1 cellular context compared by ENCODE assay signal in genomic region chr6:138979813-138980668, GRCh38.
TF ChIP-seq lines count a peak whose summit lies in the region.

No MANE protein-coding gene starts in this region.

TF ChIP-seq in GM12878, 131 proteins besides CTCF, POLR2A, EP300 and RAD21 (continued from another document and continues in another):
- no peak for TF ChIP-seq PRDM15 (CRISPR knock-in tag; IDR thresholded peaks at IDR 0.05)
- no peak for TF ChIP-seq NR2F1 (conservative IDR thresholded peaks at IDR 0.05)
- TF ChIP-seq SKIL (IDR thresholded peaks at IDR 0.05; ENCODE audit: low read depth, poor library complexity, severe bottlenecking): no peak
- TF ChIP-seq RBBP5 (conservative IDR thresholded peaks at IDR 0.05): no peak
- TF ChIP-seq CHD1 (IDR thresholded peaks at IDR 0.05; ENCODE audit: low read depth, low read length): no peak
- TF ChIP-seq CEBPB (IDR thresholded peaks at IDR 0.05; ENCODE audit: borderline replicate concordance in 1 of 2, low read depth in 2 of 2, low read length in 2 of 2): no peak
- TF ChIP-seq ZNF274 (IDR thresholded peaks at IDR 0.05; ENCODE audit: insufficient read depth, insufficient read length): no peak
- no peak for TF ChIP-seq EGR1 (IDR thresholded peaks at IDR 0.05; ENCODE audit: borderline replicate concordance in 1 of 2, low read depth in 2 of 2, low read length in 2 of 2)
- 0 out of 2 replicates have a peak, but pooled peaks have one; percentile 43 for TF ChIP-seq NBN (IDR thresholded peaks at IDR 0.05)
- TF ChIP-seq SP1 (IDR thresholded peaks at IDR 0.05; ENCODE audit: low read depth, low read length): no peak
- TF ChIP-seq, protein P1, sequence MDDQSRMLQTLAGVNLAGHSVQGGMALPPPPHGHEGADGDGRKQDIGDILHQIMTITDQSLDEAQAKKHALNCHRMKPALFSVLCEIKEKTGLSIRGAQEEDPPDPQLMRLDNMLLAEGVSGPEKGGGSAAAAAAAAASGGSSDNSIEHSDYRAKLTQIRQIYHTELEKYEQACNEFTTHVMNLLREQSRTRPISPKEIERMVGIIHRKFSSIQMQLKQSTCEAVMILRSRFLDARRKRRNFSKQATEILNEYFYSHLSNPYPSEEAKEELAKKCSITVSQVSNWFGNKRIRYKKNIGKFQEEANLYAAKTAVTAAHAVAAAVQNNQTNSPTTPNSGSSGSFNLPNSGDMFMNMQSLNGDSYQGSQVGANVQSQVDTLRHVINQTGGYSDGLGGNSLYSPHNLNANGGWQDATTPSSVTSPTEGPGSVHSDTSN (IDR thresholded peaks at IDR 0.05; ENCODE audit: insufficient replicate concordance, low read depth, low read length): no peak
- no peak for TF ChIP-seq ZNF207 (IDR thresholded peaks at IDR 0.05; ENCODE audit: borderline replicate concordance)
- TF ChIP-seq JUND (IDR thresholded peaks at IDR 0.05; ENCODE audit: low read depth, low read length): no peak
- TF ChIP-seq BCL3 (IDR thresholded peaks at IDR 0.05; ENCODE audit: borderline replicate concordance, insufficient read depth, low read depth, low read length, poor library complexity, severe bottlenecking): peak; percentile 18
- TF ChIP-seq CBX3 (IDR thresholded peaks at IDR 0.05; ENCODE audit: borderline replicate concordance, low read depth): no peak
- TF ChIP-seq POLR2AphosphoS5 (IDR thresholded peaks at IDR 0.05; ENCODE audit: low read length): no peak
- TF ChIP-seq MXI1 (IDR thresholded peaks at IDR 0.05; ENCODE audit: low read depth, low read length): no peak
- TF ChIP-seq TCF3 (IDR thresholded peaks at IDR 0.05; ENCODE audit: borderline replicate concordance, insufficient read depth, low read depth, low read length): no peak
- TF ChIP-seq, protein P2, sequence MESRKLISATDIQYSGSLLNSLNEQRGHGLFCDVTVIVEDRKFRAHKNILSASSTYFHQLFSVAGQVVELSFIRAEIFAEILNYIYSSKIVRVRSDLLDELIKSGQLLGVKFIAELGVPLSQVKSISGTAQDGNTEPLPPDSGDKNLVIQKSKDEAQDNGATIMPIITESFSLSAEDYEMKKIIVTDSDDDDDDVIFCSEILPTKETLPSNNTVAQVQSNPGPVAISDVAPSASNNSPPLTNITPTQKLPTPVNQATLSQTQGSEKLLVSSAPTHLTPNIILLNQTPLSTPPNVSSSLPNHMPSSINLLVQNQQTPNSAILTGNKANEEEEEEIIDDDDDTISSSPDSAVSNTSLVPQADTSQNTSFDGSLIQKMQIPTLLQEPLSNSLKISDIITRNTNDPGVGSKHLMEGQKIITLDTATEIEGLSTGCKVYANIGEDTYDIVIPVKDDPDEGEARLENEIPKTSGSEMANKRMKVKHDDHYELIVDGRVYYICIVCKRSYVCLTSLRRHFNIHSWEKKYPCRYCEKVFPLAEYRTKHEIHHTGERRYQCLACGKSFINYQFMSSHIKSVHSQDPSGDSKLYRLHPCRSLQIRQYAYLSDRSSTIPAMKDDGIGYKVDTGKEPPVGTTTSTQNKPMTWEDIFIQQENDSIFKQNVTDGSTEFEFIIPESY (IDR thresholded peaks at IDR 0.05): no peak
- TF ChIP-seq SIN3A (IDR thresholded peaks at IDR 0.05; ENCODE audit: low read depth, low read length): no peak
- TF ChIP-seq CHD2 (IDR thresholded peaks at IDR 0.05; ENCODE audit: borderline replicate concordance, low read depth, low read length): no peak
- TF ChIP-seq MEF2A (IDR thresholded peaks at IDR 0.05; ENCODE audit: insufficient read depth, low read depth, low read length): no peak
- TF ChIP-seq, protein P3, sequence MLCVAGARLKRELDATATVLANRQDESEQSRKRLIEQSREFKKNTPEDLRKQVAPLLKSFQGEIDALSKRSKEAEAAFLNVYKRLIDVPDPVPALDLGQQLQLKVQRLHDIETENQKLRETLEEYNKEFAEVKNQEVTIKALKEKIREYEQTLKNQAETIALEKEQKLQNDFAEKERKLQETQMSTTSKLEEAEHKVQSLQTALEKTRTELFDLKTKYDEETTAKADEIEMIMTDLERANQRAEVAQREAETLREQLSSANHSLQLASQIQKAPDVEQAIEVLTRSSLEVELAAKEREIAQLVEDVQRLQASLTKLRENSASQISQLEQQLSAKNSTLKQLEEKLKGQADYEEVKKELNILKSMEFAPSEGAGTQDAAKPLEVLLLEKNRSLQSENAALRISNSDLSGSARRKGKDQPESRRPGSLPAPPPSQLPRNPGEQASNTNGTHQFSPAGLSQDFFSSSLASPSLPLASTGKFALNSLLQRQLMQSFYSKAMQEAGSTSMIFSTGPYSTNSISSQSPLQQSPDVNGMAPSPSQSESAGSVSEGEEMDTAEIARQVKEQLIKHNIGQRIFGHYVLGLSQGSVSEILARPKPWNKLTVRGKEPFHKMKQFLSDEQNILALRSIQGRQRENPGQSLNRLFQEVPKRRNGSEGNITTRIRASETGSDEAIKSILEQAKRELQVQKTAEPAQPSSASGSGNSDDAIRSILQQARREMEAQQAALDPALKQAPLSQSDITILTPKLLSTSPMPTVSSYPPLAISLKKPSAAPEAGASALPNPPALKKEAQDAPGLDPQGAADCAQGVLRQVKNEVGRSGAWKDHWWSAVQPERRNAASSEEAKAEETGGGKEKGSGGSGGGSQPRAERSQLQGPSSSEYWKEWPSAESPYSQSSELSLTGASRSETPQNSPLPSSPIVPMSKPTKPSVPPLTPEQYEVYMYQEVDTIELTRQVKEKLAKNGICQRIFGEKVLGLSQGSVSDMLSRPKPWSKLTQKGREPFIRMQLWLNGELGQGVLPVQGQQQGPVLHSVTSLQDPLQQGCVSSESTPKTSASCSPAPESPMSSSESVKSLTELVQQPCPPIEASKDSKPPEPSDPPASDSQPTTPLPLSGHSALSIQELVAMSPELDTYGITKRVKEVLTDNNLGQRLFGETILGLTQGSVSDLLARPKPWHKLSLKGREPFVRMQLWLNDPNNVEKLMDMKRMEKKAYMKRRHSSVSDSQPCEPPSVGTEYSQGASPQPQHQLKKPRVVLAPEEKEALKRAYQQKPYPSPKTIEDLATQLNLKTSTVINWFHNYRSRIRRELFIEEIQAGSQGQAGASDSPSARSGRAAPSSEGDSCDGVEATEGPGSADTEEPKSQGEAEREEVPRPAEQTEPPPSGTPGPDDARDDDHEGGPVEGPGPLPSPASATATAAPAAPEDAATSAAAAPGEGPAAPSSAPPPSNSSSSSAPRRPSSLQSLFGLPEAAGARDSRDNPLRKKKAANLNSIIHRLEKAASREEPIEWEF (IDR thresholded peaks at IDR 0.05; ENCODE audit: insufficient replicate concordance, low read depth, low read length): no peak
- no peak for TF ChIP-seq STAT3 (IDR thresholded peaks at IDR 0.05; ENCODE audit: low read depth, low read length)
- TF ChIP-seq SREBF1 (IDR thresholded peaks at IDR 0.05; ENCODE audit: low read length): no peak
- peak; percentile 76; the same call in 1 of the 2 replicates for TF ChIP-seq HDGF (IDR thresholded peaks at IDR 0.05)
- peak; percentile 53; the same call in 1 of the 2 replicates for TF ChIP-seq BMI1 (IDR thresholded peaks at IDR 0.05; ENCODE audit: borderline replicate concordance)
- no peak for TF ChIP-seq ZZZ3 (IDR thresholded peaks at IDR 0.05; ENCODE audit: control insufficient read depth, insufficient read length, low read depth)
- 0 out of 2 replicates have a peak, but pooled peaks have one; percentile 45 for TF ChIP-seq BCL11A (IDR thresholded peaks at IDR 0.05; ENCODE audit: low read depth, low read length)
- TF ChIP-seq PML (IDR thresholded peaks at IDR 0.05; ENCODE audit: low read length): no peak
- no peak for TF ChIP-seq MTA3 (IDR thresholded peaks at IDR 0.05; ENCODE audit: borderline replicate concordance, low read length)
- TF ChIP-seq HSF1 (IDR thresholded peaks at IDR 0.05; ENCODE audit: low read depth, low read length): no peak
- no peak for TF ChIP-seq HDAC6 (IDR thresholded peaks at IDR 0.05; ENCODE audit: unreplicated experiment)
- TF ChIP-seq RUNX3 (IDR thresholded peaks at IDR 0.05; ENCODE audit: low read length): peak; percentile 40; the same call in 1 of the 2 replicates
- TF ChIP-seq STAT1 (conservative IDR thresholded peaks at IDR 0.05): no peak
- TF ChIP-seq FOXM1 (IDR thresholded peaks at IDR 0.05; ENCODE audit: low read depth, low read length): no peak
- no peak for TF ChIP-seq TAF1 (IDR thresholded peaks at IDR 0.05; ENCODE audit: borderline replicate concordance, low read depth, low read length)
- no peak for TF ChIP-seq FOXK2 (IDR thresholded peaks at IDR 0.05)
- peak; percentile 92 for TF ChIP-seq SPI1 (IDR thresholded peaks at IDR 0.05; ENCODE audit: borderline replicate concordance, insufficient read depth, low read depth, low read length)
- TF ChIP-seq LARP7 (IDR thresholded peaks at IDR 0.05): no peak
- TF ChIP-seq RELB (IDR thresholded peaks at IDR 0.05; ENCODE audit: low read depth): peak; percentile 42; the same call in 1 of the 2 replicates
- TF ChIP-seq DPF2 (IDR thresholded peaks at IDR 0.05): peak; percentile 89; the same call in 1 of the 2 replicates
- no peak for TF ChIP-seq SUZ12 (IDR thresholded peaks at IDR 0.05; ENCODE audit: unreplicated experiment)
- no peak for TF ChIP-seq ESRRA (IDR thresholded peaks at IDR 0.05; ENCODE audit: low read length)
